ENCODE assay signal across 1 cellular context in genomic region chr11:134196756-134197155, GRCh38.
TF ChIP-seq lines count a peak whose summit lies in the region.

No MANE protein-coding gene starts in this region.

TF ChIP-seq in GM23338, 12 proteins besides CTCF, POLR2A, EP300 and RAD21:
- TF ChIP-seq ETS1 (IDR thresholded peaks at IDR 0.05) (no peak), EZH2 (IDR thresholded peaks at IDR 0.05; ENCODE audit: low read depth, unreplicated experiment) (no peak)
